Comparison of ENCODE assay signal across 1 cellular context in genomic region chr11:38256436-38256835, GRCh38.
TF ChIP-seq lines count a peak whose summit lies in the region.

No MANE protein-coding gene starts in this region.

TF ChIP-seq in HepG2, 621 proteins besides CTCF, POLR2A, EP300 and RAD21 (continued from another document):
- TF ChIP-seq ZNF407 (CRISPR knock-in tag; IDR thresholded peaks at IDR 0.05; ENCODE audit: not compliant biosample characterization) = no peak
- no peak for TF ChIP-seq ZSCAN5A (CRISPR knock-in tag; IDR thresholded peaks at IDR 0.05; ENCODE audit: borderline replicate concordance)
- TF ChIP-seq, protein P1, sequence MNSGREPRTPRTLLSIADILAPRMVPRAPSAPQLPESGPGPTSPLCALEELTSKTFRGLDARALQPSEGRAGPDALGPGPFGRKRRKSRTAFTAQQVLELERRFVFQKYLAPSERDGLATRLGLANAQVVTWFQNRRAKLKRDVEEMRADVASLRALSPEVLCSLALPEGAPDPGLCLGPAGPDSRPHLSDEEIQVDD (CRISPR knock-in tag; IDR thresholded peaks at IDR 0.05; ENCODE audit: borderline replicate concordance) = no peak
